Comparison of ENCODE assay signal across 27 cellular contexts in genomic region chr18:816869-817268, GRCh38. TPM values are rescaled to one million over a fixed set of nuclear protein-coding genes. Genes with fewer than 3 reads are reported as not detected.
DNase-seq lines count a peak whose midpoint lies in the region; ATAC-seq, FAIRE-seq and TF ChIP-seq lines count a peak whose summit lies in the region.
"Had no signal": no experiment of that assay in that cellular context is flagged by ENCODE, and none has a peak within 500 bp of the region (broad histone marks: within the 10 kb centered on the region; RNA-seq: fewer than 3 reads in every experiment).

No MANE protein-coding gene starts in this region.

- H3K36me3 Mint-ChIP-seq in activated T-helper 1 cell treated with anti-CD3 and anti-CD28 coated beads, Interleukin-12 subunit alpha, Interleukin-12 subunit beta, Interleukin-2, Interleukin-4 antibody, amounts not matched to agents 30 ng/mL and 10 ng/mL and 1 ng/mL, durations not matched to agents 14 hours and 24 hours and 36 hours (ENCODE audit: low read depth) = no peaks in the 10 kb centered on the region
- no peaks in the 10 kb centered on the region for H3K36me3 Mint-ChIP-seq in natural killer cell treated with Interleukin-12 subunit alpha and Interleukin-12 subunit beta and Interleukin-15 and Interleukin-18, amount 100 ng/mL, for 72 hours

- no peak for DNase-seq in D721Med (ENCODE audit: insufficient read length, low spot score)
- DNase-seq in activated T-helper 1 cell treated with anti-CD3 and anti-CD28 coated beads, Interleukin-12 subunit alpha, Interleukin-12 subunit beta, Interleukin-2, Interleukin-4 antibody, amounts not matched to agents 30 ng/mL and 10 ng/mL and 1 ng/mL, durations not matched to agents 14 hours and 24 hours and 36 hours (ENCODE audit: low spot score) = no peak
- no peak for DNase-seq in natural killer cell treated with Interleukin-12 subunit alpha and Interleukin-12 subunit beta and Interleukin-15 and Interleukin-18, amount 100 ng/mL, for 72 hours (ENCODE audit: low spot score)
- DNase-seq in globus pallidus (ENCODE audit: low spot score) = no peak
- no peak for DNase-seq in GM12892 (ENCODE audit: insufficient read length)
- DNase-seq: C1 segment of cervical spinal cord; Caco-2; CD8-positive, alpha-beta T cell; DMS 273 treated with DMSO at 0.1 percent for 48 hours; DND-41; HCEC 1CT; IMR-90; NCI-H1048; NCI-H1417; NCI-H1694; NCI-H2029 treated with DMSO at 0.1 percent for 48 hours; NCI-H2227 treated with DMSO at 0.1 percent for 48 hours; NCI-H510A; NCI-H69; SHP77 had no signal

- peak overlapping the region; percentile 5 for H3K27ac Mint-ChIP-seq in activated T-helper 1 cell treated with anti-CD3 and anti-CD28 coated beads, Interleukin-12 subunit alpha, Interleukin-12 subunit beta, Interleukin-2, Interleukin-4 antibody, amounts not matched to agents 30 ng/mL and 10 ng/mL and 1 ng/mL, durations not matched to agents 14 hours and 24 hours and 36 hours
- H3K27ac Mint-ChIP-seq in natural killer cell treated with Interleukin-12 subunit alpha and Interleukin-12 subunit beta and Interleukin-15 and Interleukin-18, amount 100 ng/mL, for 72 hours = peak overlapping the region; percentile 61 to 100
- H3K27ac Mint-ChIP-seq: CD8-positive, alpha-beta T cell had no signal

- H3K4me1 Mint-ChIP-seq in activated T-helper 1 cell treated with anti-CD3 and anti-CD28 coated beads, Interleukin-12 subunit alpha, Interleukin-12 subunit beta, Interleukin-2, Interleukin-4 antibody, amounts not matched to agents 30 ng/mL and 10 ng/mL and 1 ng/mL, durations not matched to agents 14 hours and 24 hours and 36 hours (ENCODE audit: low read depth) = peaks cover 32% of the 10 kb centered on the region
- peaks cover 41 to 42% of the 10 kb centered on the region in 2 donors for H3K4me1 Mint-ChIP-seq in natural killer cell treated with Interleukin-12 subunit alpha and Interleukin-12 subunit beta and Interleukin-15 and Interleukin-18, amount 100 ng/mL, for 72 hours (ENCODE audit: low read depth in 2 of 2)

- H3K27me3 Mint-ChIP-seq in activated T-helper 1 cell treated with anti-CD3 and anti-CD28 coated beads, Interleukin-12 subunit alpha, Interleukin-12 subunit beta, Interleukin-2, Interleukin-4 antibody, amounts not matched to agents 30 ng/mL and 10 ng/mL and 1 ng/mL, durations not matched to agents 14 hours and 24 hours and 36 hours (ENCODE audit: insufficient read depth) = peaks cover 2% of the 10 kb centered on the region
- H3K27me3 Mint-ChIP-seq in natural killer cell treated with Interleukin-12 subunit alpha and Interleukin-12 subunit beta and Interleukin-15 and Interleukin-18, amount 100 ng/mL, for 72 hours = no peaks in the 10 kb centered on the region

- FAIRE-seq in D721Med (lab: Jason Lieb, UNC) (peak; percentile 56), G401.6 (lab: Jason Lieb, UNC) (peak; percentile 40), GM12892 (lab: Jason Lieb, UNC) (no peak)
- FAIRE-seq: GM18507, H1, HTR-8/SVneo had no signal

- no peak for ATAC-seq in natural killer cell treated with Interleukin-12 subunit alpha and Interleukin-12 subunit beta and Interleukin-15 and Interleukin-18, amount 100 ng/mL, for 72 hours
- ATAC-seq in GM21390 (IDR thresholded peaks at IDR 0.05; ENCODE audit: unreplicated experiment) = no peak
- ATAC-seq: CD8-positive, alpha-beta T cell; Panc1 had no signal

- H3K9me3 Mint-ChIP-seq in activated T-helper 1 cell treated with anti-CD3 and anti-CD28 coated beads, Interleukin-12 subunit alpha, Interleukin-12 subunit beta, Interleukin-2, Interleukin-4 antibody, amounts not matched to agents 30 ng/mL and 10 ng/mL and 1 ng/mL, durations not matched to agents 14 hours and 24 hours and 36 hours = no peaks in the 10 kb centered on the region
- no peaks in the 10 kb centered on the region for H3K9me3 Mint-ChIP-seq in natural killer cell treated with Interleukin-12 subunit alpha and Interleukin-12 subunit beta and Interleukin-15 and Interleukin-18, amount 100 ng/mL, for 72 hours
- H3K9me3 Mint-ChIP-seq: CD8-positive, alpha-beta T cell had no signal

- no peak overlapping the region for H3K4me3 Mint-ChIP-seq in activated T-helper 1 cell treated with anti-CD3 and anti-CD28 coated beads, Interleukin-12 subunit alpha, Interleukin-12 subunit beta, Interleukin-2, Interleukin-4 antibody, amounts not matched to agents 30 ng/mL and 10 ng/mL and 1 ng/mL, durations not matched to agents 14 hours and 24 hours and 36 hours
- H3K4me3 Mint-ChIP-seq in natural killer cell treated with Interleukin-12 subunit alpha and Interleukin-12 subunit beta and Interleukin-15 and Interleukin-18, amount 100 ng/mL, for 72 hours = no peak overlapping the region
- H3K4me3 Mint-ChIP-seq: CD8-positive, alpha-beta T cell had no signal

- TF ChIP-seq POLR2A in GM12892 (IDR thresholded peaks at IDR 0.05; ENCODE audit: low read depth, low read length) = no peak

- TF ChIP-seq CTCF in D721Med (IDR thresholded peaks at IDR 0.05; ENCODE audit: insufficient read depth, missing control alignments) = no peak

- intact Hi-C loops in activated T-helper 1 cell treated with anti-CD3 and anti-CD28 coated beads, Interleukin-12 subunit alpha, Interleukin-12 subunit beta, Interleukin-2, Interleukin-4 antibody, amounts not matched to agents 30 ng/mL and 10 ng/mL and 1 ng/mL, durations not matched to agents 14 hours and 24 hours and 36 hours (cut with micrococcal nuclease) = no loop called here

RNA-seq across cellular contexts. Expression of gene YES1, which starts 4.8 kb away (rescaled TPM):
- total RNA-seq in activated T-helper 1 cell treated with anti-CD3 and anti-CD28 coated beads, Interleukin-12 subunit alpha, Interleukin-12 subunit beta, Interleukin-2, Interleukin-4 antibody, amounts not matched to agents 30 ng/mL and 10 ng/mL and 1 ng/mL, durations not matched to agents 14 hours and 24 hours and 36 hours = 18.5 and 18.9 TPM in 2 replicates
- 10 to 100 TPM; 30.8 to 33.3 TPM for total RNA-seq in natural killer cell treated with Interleukin-12 subunit alpha and Interleukin-12 subunit beta and Interleukin-15 and Interleukin-18, amount 100 ng/mL, for 72 hours
- polyA plus RNA-seq in GM12892 (2012; ENCODE audit: missing spikeins) = 2.4 TPM
- total RNA-seq: OCI-LY7 had no signal
